Comparison of ENCODE assay signal across 12 cellular contexts in the genomic region with DNA sequence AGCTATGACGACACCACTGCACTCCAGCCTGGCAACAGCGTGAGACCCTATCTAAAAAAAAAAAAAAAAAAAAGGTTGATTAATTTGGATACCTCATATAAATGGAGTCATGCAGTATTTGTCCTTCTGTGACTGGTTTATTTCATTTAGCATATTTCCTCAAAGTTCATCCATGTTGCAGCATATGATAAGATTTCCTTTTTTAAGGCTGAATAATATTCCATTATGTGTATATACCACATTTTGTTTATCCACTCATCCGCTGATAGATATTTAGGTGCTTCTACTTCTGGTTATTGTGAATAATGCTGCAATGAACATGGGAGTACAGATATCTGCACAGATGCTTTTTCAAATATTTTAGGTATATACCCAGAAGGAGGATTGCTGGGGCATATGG. TPM values are rescaled to one million over a fixed set of nuclear protein-coding genes. Genes with fewer than 3 reads are reported as not detected.
"Had no signal": no experiment of that assay in that cellular context is flagged by ENCODE, and none has a peak within 500 bp of the region (broad histone marks: within the 10 kb centered on the region; RNA-seq: fewer than 3 reads in every experiment).

No MANE protein-coding gene starts in this region.

- ATAC-seq: GM23338, HCT116 had no signal

- H3K4me1 Mint-ChIP-seq: GM23338, H9 had no signal

- H2AFZ ChIP-seq: GM23248, GM23338 had no signal

- FAIRE-seq: H1, H54 had no signal

- H3K9ac ChIP-seq: GM23248 had no signal

- H3K27ac Mint-ChIP-seq: GM23338, H9, HFFc6 had no signal

- H3K9me3 ChIP-seq: HAP-1 had no signal

- H3K9me3 Mint-ChIP-seq: HFFc6 had no signal

- H3K4me2 ChIP-seq: GM23338 had no signal

- H3K4me1 ChIP-seq: HAP-1 had no signal

- H3K36me3 ChIP-seq: HAP-1 had no signal

- H3K27ac ChIP-seq: GM23248 had no signal

- DNase-seq: GM23248, GOT3, H7, H9, HCEC 1CT, HFFc6 had no signal

- H3K4me3 ChIP-seq: GM23248, GM23338, HAP-1 had no signal

- H3K4me3 Mint-ChIP-seq: GM23338, H9, HFFc6 had no signal

RNA-seq across cellular contexts. Expression of a gene that starts 43.3 kb away (rescaled TPM):
- total RNA-seq: GM23248, H4 had no signal
- polyA plus RNA-seq: GM23248 had no signal
